Comparison of ENCODE assay signal across 8 cellular contexts in the genomic region with DNA sequence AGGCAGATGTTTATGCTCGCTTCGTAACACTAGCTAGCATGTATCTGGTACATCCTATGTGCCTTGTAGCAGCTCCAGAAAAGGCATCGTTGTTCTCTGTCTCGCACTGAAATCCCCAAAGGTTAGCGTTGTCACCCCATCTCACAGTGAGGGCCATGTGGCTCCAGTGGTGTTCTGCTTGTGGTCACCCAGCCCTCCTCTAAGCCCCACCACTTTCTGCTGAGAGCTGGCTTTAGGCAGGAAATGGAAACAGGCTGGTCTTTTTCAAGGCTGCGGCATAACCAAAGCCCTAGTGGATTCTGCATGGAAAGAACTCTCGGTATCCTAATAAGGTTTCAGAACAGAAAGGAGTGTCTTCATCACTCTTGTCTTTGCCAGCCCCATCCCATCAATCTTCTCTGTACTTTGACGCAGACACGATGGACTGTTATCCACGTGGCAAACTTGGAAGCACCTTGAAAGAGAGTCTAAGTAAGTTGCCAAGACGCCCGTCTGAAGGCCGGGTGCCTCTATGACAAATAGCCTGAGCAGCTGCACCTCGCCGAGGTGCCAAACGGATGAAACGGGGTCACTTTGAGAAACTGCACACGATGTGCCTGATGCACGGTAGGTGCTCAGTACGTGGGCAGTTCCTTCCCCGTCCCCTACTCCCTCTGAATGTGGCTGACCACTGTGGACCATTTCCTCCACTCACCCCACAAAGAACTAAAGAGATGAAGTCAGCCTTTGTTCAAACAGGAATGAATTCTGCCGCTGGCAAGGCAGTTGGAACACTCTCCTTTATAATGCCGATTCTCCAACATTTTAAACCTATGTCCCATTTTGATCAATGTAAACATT. TPM values are rescaled to one million over a fixed set of nuclear protein-coding genes. Genes with fewer than 3 reads are reported as not detected.
DNase-seq lines count a peak whose midpoint lies in the region; ATAC-seq and TF ChIP-seq lines count a peak whose summit lies in the region.

No MANE protein-coding gene starts in this region.

- H3K36me3 ChIP-seq in right lobe of liver = no peaks in the 10 kb centered on the region

- no peaks in the 10 kb centered on the region for H3K9me3 ChIP-seq in right lobe of liver

- H3K27me3 ChIP-seq in right lobe of liver = no peaks in the 10 kb centered on the region

- TF ChIP-seq POLR2A in right lobe of liver (IDR thresholded peaks at IDR 0.05) = no peak

- DNase-seq in Daoy (ENCODE audit: low read depth) = peak; percentile 46
- DNase-seq in right lobe of liver = no peak
- no peak for DNase-seq in COR-L47 (lab: John Stamatoyannopoulos, UW)
- DNase-seq in AG08396 (ENCODE audit: low spot score) = no peak

- 51% methylated on average over 18 of the region's 23 CpGs for WGBS in right lobe of liver (ENCODE audit: insufficient coverage, low coverage, low lambda C conversion rate, missing lambda C conversion rate)

- ATAC-seq in HG02678 (IDR thresholded peaks at IDR 0.05; ENCODE audit: unreplicated experiment) (peak; percentile 29), right lobe of liver (peak; percentile 28 to 48 (median 44)), HG03439 (IDR thresholded peaks at IDR 0.05; ENCODE audit: unreplicated experiment) (no peak)
- ATAC-seq in activated CD4-positive, CD25-positive, alpha-beta regulatory T cell treated with anti-CD3 and anti-CD28 coated beads, Interleukin-2, amount 50 U/mL, for 24 hours = no peak

- no peak overlapping the region for H3K27ac ChIP-seq in right lobe of liver

- intact Hi-C loops in right lobe of liver (cut with DNase I) = no loop called here

- H3K4me3 ChIP-seq in WI38 (ENCODE audit: low read depth, low read length) (peak overlapping the region; percentile 26; the same call in 1 of the 2 replicates), right lobe of liver (no peak overlapping the region)

- no peaks in the 10 kb centered on the region for H3K4me1 ChIP-seq in right lobe of liver

- no peak for TF ChIP-seq CTCF in WI38 (IDR thresholded peaks at IDR 0.05; ENCODE audit: low read depth, low read length)
- TF ChIP-seq CTCF in right lobe of liver (IDR thresholded peaks at IDR 0.05) = no peak

RNA-seq across cellular contexts. Expression of gene MEF2A, which starts 57.8 kb away (rescaled TPM):
- total RNA-seq in Daoy (2014; rRNA removed; shearing (Covaris generic)) = 24.2 and 32.1 TPM in 2 replicates
- total RNA-seq in right lobe of liver = 10 to 100 TPM; 20.1 to 35.5 (median 25.4) TPM

Comparison
In these comparisons a context has a peak if more than half of its experiments do, and no peak if none do; other contexts are left out.
1. ATAC-seq: peak in HG02678 (single experiment) and right lobe of liver (4 of 4); none in HG03439 (single experiment) and activated CD4-positive, CD25-positive, alpha-beta regulatory T cell treated with anti-CD3 and anti-CD28 coated beads, Interleukin-2, amount 50 U/mL, for 24 hours (0 of 2).